In the genomic region with DNA sequence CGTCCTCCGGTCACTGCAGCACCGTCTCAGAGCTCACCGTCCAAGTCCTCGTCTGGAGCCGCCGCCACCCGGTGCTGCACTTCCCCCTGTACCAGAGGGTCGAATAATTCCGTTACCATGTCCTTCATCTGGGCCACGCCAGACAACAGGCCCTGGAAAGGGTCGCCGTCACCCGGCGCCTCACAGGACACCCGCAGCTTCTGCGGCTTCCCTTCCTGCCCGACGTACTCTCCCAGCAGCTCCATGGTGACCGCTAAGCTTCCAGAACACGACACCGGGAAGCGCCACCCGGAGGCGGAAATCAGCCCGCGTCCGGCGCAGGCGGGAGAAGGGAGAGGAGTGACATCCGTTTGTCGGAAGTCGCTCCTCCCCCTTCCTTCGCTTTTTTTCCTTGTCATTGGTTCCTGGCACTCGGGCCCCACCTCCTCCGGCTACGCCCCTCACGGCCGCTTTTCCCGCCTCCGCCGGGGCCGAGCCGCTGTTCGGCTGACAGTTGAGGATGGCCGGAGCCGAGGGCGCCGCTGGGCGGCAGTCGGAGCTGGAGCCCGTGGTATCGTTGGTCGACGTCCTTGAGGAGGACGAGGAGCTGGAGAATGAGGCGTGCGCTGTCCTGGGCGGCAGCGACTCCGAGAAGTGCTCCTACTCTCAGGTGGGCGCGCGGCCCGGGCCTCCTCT, we compare ENCODE assay signal across 8 cellular contexts. TPM values are rescaled to one million over a fixed set of nuclear protein-coding genes. Genes with fewer than 3 reads are reported as not detected.
DNase-seq lines count a peak whose midpoint lies in the region; ATAC-seq and TF ChIP-seq lines count a peak whose summit lies in the region.

A gene with protein sequence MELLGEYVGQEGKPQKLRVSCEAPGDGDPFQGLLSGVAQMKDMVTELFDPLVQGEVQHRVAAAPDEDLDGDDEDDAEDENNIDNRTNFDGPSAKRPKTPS (minus strand): TSS at position 273 of the 675 bp plus-strand sequence. CDS start 28 bp downstream, at position 245.
A gene with protein sequence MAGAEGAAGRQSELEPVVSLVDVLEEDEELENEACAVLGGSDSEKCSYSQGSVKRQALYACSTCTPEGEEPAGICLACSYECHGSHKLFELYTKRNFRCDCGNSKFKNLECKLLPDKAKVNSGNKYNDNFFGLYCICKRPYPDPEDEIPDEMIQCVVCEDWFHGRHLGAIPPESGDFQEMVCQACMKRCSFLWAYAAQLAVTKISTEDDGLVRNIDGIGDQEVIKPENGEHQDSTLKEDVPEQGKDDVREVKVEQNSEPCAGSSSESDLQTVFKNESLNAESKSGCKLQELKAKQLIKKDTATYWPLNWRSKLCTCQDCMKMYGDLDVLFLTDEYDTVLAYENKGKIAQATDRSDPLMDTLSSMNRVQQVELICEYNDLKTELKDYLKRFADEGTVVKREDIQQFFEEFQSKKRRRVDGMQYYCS (plus strand): TSS at position 464 of the 675 bp plus-strand sequence. CDS start 36 bp downstream, at position 500.

- intact Hi-C loops in T-helper 2 cell treated with Interferon-gamma antibody and Interleukin-4, amounts not matched to agents 100 ng/mL and 5 ng/mL, for 36 hours (cut with micrococcal nuclease), result loop anchor here (1.0 to 2.0 kb wide), 4 partner anchors 23 to 413 kb away; partner anchors contain the start of genes BTBD7, GOLGA5, ITPK1 and MOAP1
- intact Hi-C loops in uterus (cut with DNase I; ENCODE audit: low total_unique reads), result no loop called here

- no peaks in the 10 kb centered on the region for H3K27me3 ChIP-seq in right atrium auricular region
- no peaks in the 10 kb centered on the region for H3K27me3 ChIP-seq in uterus

- ATAC-seq in GM18499 (IDR thresholded peaks at IDR 0.05; ENCODE audit: insufficient read depth, unreplicated experiment) (peak; percentile 54), HG02943 (IDR thresholded peaks at IDR 0.05; ENCODE audit: low read depth, unreplicated experiment) (peak; percentile 78)

- TF ChIP-seq CTCF in right atrium auricular region (IDR thresholded peaks at IDR 0.05), result no peak
- peak; percentile 23 to 52 (median 40) for TF ChIP-seq CTCF in uterus (IDR thresholded peaks at IDR 0.05)

- peak within 1 kb of the TSS; percentile 86 for H3K27ac ChIP-seq in right atrium auricular region
- H3K27ac ChIP-seq in uterus, result peak within 1 kb of the TSS; percentile 67 to 84

- H3K9me3 ChIP-seq in right atrium auricular region (no peaks in the 10 kb centered on the region), uterus (no peaks in the 10 kb centered on the region)

- H3K4me3 ChIP-seq in right atrium auricular region (peak within 1 kb of the TSS; percentile 85 to 89), uterus (peak within 1 kb of the TSS; percentile 77 to 79)

- peak; percentile 96 for DNase-seq in NCI-H187 treated with DMSO at 0.1 percent for 48 hours (lab: John Stamatoyannopoulos, UW)
- peak; percentile 69 to 98 (median 94) for DNase-seq in anterior cingulate cortex (lab: John Stamatoyannopoulos, UW)
- peak; percentile 94 for DNase-seq in right atrium auricular region (ENCODE audit: low spot score)
- DNase-seq in pulmonary artery endothelial cell (ENCODE audit: low read depth, low spot score), result peak; percentile 84
- peak; percentile 94 for DNase-seq in uterus

- H3K36me3 ChIP-seq in right atrium auricular region (peaks cover 14% of the 10 kb centered on the region), uterus (no peaks in the 10 kb centered on the region)

- H3K4me1 ChIP-seq in right atrium auricular region (peaks cover 0 to 40% of the 10 kb centered on the region in 2 donors), uterus (peaks cover 0 to 5% of the 10 kb centered on the region in 2 donors)

- TF ChIP-seq POLR2A in uterus (IDR thresholded peaks at IDR 0.05), result peak; percentile 59 to 61

RNA-seq across cellular contexts. Expression of the first gene that starts in this region (rescaled TPM):
- total RNA-seq in T-helper 2 cell treated with Interferon-gamma antibody and Interleukin-4, amounts not matched to agents 100 ng/mL and 5 ng/mL, for 36 hours, result 14.9 and 16.2 TPM in 2 replicates
- 10 to 100 TPM in 1 of 2 donors, 1 to 10 TPM in 1; 7.8 to 11.9 TPM for total RNA-seq in right atrium auricular region
- 16.6 and 18.7 TPM in 2 replicates for total RNA-seq in pulmonary artery endothelial cell
- total RNA-seq in uterus, result 10 to 100 TPM in 2 of 4 donors, 1 to 10 TPM in 1, under 1 TPM in 1; 0.51 to 16.7 (median 11.8) TPM

RNA-seq across cellular contexts. Expression of the second gene that starts in this region (rescaled TPM):
- 39.9 and 40.5 TPM in 2 replicates for total RNA-seq in T-helper 2 cell treated with Interferon-gamma antibody and Interleukin-4, amounts not matched to agents 100 ng/mL and 5 ng/mL, for 36 hours
- total RNA-seq in right atrium auricular region (10 to 100 TPM; 22.6 to 26.2 TPM), pulmonary artery endothelial cell (46.1 and 80.3 TPM in 2 replicates), uterus (10 to 100 TPM; 15.6 to 55.2 (median 33.1) TPM)

Comparison
In these comparisons a context has a peak if more than half of its experiments do, and no peak if none do; other contexts are left out.
1. Peak in every context shown above with its lines: DNase-seq, ATAC-seq, H3K4me3 ChIP-seq and H3K27ac ChIP-seq.
2. CTCF ChIP-seq: peak in uterus (4 of 4); none in right atrium auricular region (0 of 2).